Comparison of ENCODE assay signal across 1 cellular context in genomic region chr4:137707626-137708025, GRCh38.
TF ChIP-seq lines count a peak whose summit lies in the region.

No MANE protein-coding gene starts in this region.

TF ChIP-seq in GM23338, 12 proteins besides CTCF, POLR2A, EP300 and RAD21 (continued from another document):
- TF ChIP-seq, protein P1, sequence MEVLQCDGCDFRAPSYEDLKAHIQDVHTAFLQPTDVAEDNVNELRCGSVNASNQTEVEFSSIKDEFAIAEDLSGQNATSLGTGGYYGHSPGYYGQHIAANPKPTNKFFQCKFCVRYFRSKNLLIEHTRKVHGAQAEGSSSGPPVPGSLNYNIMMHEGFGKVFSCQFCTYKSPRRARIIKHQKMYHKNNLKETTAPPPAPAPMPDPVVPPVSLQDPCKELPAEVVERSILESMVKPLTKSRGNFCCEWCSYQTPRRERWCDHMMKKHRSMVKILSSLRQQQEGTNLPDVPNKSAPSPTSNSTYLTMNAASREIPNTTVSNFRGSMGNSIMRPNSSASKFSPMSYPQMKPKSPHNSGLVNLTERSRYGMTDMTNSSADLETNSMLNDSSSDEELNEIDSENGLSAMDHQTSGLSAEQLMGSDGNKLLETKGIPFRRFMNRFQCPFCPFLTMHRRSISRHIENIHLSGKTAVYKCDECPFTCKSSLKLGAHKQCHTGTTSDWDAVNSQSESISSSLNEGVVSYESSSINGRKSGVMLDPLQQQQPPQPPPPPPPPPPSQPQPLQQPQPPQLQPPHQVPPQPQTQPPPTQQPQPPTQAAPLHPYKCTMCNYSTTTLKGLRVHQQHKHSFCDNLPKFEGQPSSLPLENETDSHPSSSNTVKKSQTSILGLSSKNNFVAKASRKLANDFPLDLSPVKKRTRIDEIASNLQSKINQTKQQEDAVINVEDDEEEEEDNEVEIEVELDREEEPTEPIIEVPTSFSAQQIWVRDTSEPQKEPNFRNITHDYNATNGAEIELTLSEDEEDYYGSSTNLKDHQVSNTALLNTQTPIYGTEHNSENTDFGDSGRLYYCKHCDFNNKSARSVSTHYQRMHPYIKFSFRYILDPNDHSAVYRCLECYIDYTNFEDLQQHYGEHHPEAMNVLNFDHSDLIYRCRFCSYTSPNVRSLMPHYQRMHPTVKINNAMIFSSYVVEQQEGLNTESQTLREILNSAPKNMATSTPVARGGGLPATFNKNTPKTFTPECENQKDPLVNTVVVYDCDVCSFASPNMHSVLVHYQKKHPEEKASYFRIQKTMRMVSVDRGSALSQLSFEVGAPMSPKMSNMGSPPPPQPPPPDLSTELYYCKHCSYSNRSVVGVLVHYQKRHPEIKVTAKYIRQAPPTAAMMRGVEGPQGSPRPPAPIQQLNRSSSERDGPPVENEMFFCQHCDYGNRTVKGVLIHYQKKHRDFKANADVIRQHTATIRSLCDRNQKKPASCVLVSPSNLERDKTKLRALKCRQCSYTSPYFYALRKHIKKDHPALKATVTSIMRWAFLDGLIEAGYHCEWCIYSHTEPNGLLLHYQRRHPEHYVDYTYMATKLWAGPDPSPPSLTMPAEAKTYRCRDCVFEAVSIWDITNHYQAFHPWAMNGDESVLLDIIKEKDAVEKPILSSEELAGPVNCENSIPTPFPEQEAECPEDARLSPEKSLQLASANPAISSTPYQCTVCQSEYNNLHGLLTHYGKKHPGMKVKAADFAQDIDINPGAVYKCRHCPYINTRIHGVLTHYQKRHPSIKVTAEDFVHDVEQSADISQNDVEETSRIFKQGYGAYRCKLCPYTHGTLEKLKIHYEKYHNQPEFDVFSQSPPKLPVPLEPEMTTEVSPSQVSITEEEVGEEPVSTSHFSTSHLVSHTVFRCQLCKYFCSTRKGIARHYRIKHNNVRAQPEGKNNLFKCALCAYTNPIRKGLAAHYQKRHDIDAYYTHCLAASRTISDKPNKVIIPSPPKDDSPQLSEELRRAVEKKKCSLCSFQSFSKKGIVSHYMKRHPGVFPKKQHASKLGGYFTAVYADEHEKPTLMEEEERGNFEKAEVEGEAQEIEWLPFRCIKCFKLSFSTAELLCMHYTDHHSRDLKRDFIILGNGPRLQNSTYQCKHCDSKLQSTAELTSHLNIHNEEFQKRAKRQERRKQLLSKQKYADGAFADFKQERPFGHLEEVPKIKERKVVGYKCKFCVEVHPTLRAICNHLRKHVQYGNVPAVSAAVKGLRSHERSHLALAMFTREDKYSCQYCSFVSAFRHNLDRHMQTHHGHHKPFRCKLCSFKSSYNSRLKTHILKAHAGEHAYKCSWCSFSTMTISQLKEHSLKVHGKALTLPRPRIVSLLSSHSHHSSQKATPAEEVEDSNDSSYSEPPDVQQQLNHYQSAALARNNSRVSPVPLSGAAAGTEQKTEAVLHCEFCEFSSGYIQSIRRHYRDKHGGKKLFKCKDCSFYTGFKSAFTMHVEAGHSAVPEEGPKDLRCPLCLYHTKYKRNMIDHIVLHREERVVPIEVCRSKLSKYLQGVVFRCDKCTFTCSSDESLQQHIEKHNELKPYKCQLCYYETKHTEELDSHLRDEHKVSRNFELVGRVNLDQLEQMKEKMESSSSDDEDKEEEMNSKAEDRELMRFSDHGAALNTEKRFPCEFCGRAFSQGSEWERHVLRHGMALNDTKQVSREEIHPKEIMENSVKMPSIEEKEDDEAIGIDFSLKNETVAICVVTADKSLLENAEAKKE (CRISPR knock-in tag; IDR thresholded peaks at IDR 0.05): no peak
- TF ChIP-seq EZH2phosphoT487 (IDR thresholded peaks at IDR 0.05; ENCODE audit: unreplicated experiment) (no peak), REST (IDR thresholded peaks at IDR 0.05; ENCODE audit: unreplicated experiment) (no peak), ZNF114 (CRISPR knock-in tag; IDR thresholded peaks at IDR 0.05) (no peak), CREB1 (CRISPR knock-in tag; IDR thresholded peaks at IDR 0.05; ENCODE audit: low read depth) (no peak), EZH2 (IDR thresholded peaks at IDR 0.05; ENCODE audit: low read depth, unreplicated experiment) (no peak)
